Comparison of ENCODE assay signal across 2 cellular contexts in the genomic region with DNA sequence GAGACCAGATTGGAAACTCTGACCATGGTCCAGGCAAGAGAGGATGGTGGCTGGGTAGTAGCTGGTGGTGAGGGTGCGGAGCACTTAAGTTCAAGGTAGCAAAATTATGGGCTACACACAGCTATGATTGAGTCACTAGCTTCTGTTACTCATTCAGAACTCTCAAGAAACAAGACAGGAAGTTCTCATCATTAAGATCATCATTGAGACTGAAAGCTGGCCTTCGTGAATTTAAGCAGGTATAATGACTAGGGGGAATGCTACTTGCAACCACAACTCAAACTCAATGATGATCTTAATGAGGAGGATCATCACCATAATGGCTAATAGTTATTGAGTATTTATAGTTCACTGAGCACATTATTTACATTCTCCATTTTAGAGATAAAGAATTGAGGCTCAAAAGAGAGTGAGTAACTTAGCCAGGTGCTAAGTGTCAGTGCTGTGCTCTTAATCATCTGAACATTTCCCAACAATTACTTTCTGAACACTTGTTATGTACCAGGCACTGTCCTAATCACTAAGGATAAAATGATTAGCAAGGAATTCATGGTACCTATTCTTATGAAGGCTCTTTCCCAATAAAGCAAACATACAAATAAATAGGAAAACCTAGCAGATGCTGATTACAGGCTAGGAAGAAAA.
TF ChIP-seq lines count a peak whose summit lies in the region.

No MANE protein-coding gene starts in this region.

TF ChIP-seq in IMR-90, 13 proteins besides CTCF, POLR2A, EP300 and RAD21:
- TF ChIP-seq CEBPB (IDR thresholded peaks at IDR 0.05; ENCODE audit: low read depth, low read length) (no peak), NFE2L2 (IDR thresholded peaks at IDR 0.05; ENCODE audit: low read depth, low read length) (no peak), BHLHE40 (IDR thresholded peaks at IDR 0.05; ENCODE audit: low read depth, low read length) (no peak), RFX5 (IDR thresholded peaks at IDR 0.05; ENCODE audit: low read depth, low read length) (no peak), SMC3 (IDR thresholded peaks at IDR 0.05; ENCODE audit: low read depth, low read length) (no peak), CHD1 (IDR thresholded peaks at IDR 0.05; ENCODE audit: low read depth, low read length) (no peak), MAZ (IDR thresholded peaks at IDR 0.05; ENCODE audit: borderline replicate concordance, low read depth, low read length) (no peak), RCOR1 (IDR thresholded peaks at IDR 0.05; ENCODE audit: insufficient replicate concordance, low read length) (no peak), MAFK (IDR thresholded peaks at IDR 0.05; ENCODE audit: low read depth, low read length) (no peak), MXI1 (IDR thresholded peaks at IDR 0.05; ENCODE audit: borderline replicate concordance, low read depth, low read length) (no peak), FOS (IDR thresholded peaks at IDR 0.05; ENCODE audit: low read depth, low read length) (no peak)
- TF ChIP-seq, protein P1, sequence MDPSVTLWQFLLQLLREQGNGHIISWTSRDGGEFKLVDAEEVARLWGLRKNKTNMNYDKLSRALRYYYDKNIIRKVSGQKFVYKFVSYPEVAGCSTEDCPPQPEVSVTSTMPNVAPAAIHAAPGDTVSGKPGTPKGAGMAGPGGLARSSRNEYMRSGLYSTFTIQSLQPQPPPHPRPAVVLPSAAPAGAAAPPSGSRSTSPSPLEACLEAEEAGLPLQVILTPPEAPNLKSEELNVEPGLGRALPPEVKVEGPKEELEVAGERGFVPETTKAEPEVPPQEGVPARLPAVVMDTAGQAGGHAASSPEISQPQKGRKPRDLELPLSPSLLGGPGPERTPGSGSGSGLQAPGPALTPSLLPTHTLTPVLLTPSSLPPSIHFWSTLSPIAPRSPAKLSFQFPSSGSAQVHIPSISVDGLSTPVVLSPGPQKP (IDR thresholded peaks at IDR 0.05; ENCODE audit: borderline replicate concordance, low read depth, low read length) = no peak
- TF ChIP-seq, protein P2, sequence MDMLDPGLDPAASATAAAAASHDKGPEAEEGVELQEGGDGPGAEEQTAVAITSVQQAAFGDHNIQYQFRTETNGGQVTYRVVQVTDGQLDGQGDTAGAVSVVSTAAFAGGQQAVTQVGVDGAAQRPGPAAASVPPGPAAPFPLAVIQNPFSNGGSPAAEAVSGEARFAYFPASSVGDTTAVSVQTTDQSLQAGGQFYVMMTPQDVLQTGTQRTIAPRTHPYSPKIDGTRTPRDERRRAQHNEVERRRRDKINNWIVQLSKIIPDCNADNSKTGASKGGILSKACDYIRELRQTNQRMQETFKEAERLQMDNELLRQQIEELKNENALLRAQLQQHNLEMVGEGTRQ (IDR thresholded peaks at IDR 0.05; ENCODE audit: low read depth, low read length) = no peak

TF ChIP-seq in GM12878, 131 proteins besides CTCF, POLR2A, EP300 and RAD21 (continues in another document):
- TF ChIP-seq FOS (IDR thresholded peaks at IDR 0.05; ENCODE audit: borderline replicate concordance, extremely low read depth, insufficient read length) (no peak), MYC (IDR thresholded peaks at IDR 0.05; ENCODE audit: insufficient read depth, insufficient read length, insufficient replicate concordance, low read length, severe bottlenecking) (no peak), MTA2 (IDR thresholded peaks at IDR 0.05; ENCODE audit: low read depth) (peak; percentile 99), NFXL1 (IDR thresholded peaks at IDR 0.05; ENCODE audit: borderline replicate concordance) (no peak), MXI1 (IDR thresholded peaks at IDR 0.05; ENCODE audit: low read depth, low read length) (no peak), POLR2AphosphoS2 (IDR thresholded peaks at IDR 0.05; ENCODE audit: low read depth, low read length) (no peak), BHLHE40 (IDR thresholded peaks at IDR 0.05; ENCODE audit: borderline replicate concordance in 1 of 2, low read depth in 2 of 2, low read length in 1 of 2) (0 out of 4 replicates have a peak, but pooled peaks of 1 of the 2 experiments have one; percentile 14), BRCA1 (IDR thresholded peaks at IDR 0.05; ENCODE audit: low read depth, low read length) (no peak), IRF4 (IDR thresholded peaks at IDR 0.05; ENCODE audit: low read depth, low read length) (no peak), PAX5 (IDR thresholded peaks at IDR 0.05; ENCODE audit: borderline replicate concordance, low read depth, low read length) (no peak), YY1 (IDR thresholded peaks at IDR 0.05; ENCODE audit: low read depth, low read length) (no peak), ATF7 (IDR thresholded peaks at IDR 0.05; ENCODE audit: low read depth) (peak; percentile 66), KAT2A (conservative IDR thresholded peaks at IDR 0.05; ENCODE audit: control insufficient read depth, low read depth, low read length) (no peak), BCL11A (IDR thresholded peaks at IDR 0.05; ENCODE audit: low read depth, low read length) (peak; percentile 86; the same call in 1 of the 2 replicates), HDGF (IDR thresholded peaks at IDR 0.05) (no peak), NR2C2 (IDR thresholded peaks at IDR 0.05; ENCODE audit: borderline replicate concordance, control insufficient read depth, insufficient read length, low read depth) (no peak), IKZF2 (IDR thresholded peaks at IDR 0.05) (peak in 1 of 2 experiments; percentile 22; a peak in 2 of 4 replicates), DPF2 (IDR thresholded peaks at IDR 0.05) (0 out of 2 replicates have a peak, but pooled peaks have one; percentile 38), MEF2B (IDR thresholded peaks at IDR 0.05; ENCODE audit: partially characterized antibody, poor library complexity, severe bottlenecking) (peak; percentile 14), TBL1XR1 (IDR thresholded peaks at IDR 0.05; ENCODE audit: low read depth, low read length) (no peak), CEBPB (IDR thresholded peaks at IDR 0.05; ENCODE audit: borderline replicate concordance in 1 of 2, low read depth in 2 of 2, low read length in 2 of 2) (no peak)
- TF ChIP-seq, protein P3, sequence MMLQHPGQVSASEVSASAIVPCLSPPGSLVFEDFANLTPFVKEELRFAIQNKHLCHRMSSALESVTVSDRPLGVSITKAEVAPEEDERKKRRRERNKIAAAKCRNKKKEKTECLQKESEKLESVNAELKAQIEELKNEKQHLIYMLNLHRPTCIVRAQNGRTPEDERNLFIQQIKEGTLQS (IDR thresholded peaks at IDR 0.05; ENCODE audit: borderline replicate concordance, extremely low read depth, low read depth, low read length) = no peak
- TF ChIP-seq, protein P4, sequence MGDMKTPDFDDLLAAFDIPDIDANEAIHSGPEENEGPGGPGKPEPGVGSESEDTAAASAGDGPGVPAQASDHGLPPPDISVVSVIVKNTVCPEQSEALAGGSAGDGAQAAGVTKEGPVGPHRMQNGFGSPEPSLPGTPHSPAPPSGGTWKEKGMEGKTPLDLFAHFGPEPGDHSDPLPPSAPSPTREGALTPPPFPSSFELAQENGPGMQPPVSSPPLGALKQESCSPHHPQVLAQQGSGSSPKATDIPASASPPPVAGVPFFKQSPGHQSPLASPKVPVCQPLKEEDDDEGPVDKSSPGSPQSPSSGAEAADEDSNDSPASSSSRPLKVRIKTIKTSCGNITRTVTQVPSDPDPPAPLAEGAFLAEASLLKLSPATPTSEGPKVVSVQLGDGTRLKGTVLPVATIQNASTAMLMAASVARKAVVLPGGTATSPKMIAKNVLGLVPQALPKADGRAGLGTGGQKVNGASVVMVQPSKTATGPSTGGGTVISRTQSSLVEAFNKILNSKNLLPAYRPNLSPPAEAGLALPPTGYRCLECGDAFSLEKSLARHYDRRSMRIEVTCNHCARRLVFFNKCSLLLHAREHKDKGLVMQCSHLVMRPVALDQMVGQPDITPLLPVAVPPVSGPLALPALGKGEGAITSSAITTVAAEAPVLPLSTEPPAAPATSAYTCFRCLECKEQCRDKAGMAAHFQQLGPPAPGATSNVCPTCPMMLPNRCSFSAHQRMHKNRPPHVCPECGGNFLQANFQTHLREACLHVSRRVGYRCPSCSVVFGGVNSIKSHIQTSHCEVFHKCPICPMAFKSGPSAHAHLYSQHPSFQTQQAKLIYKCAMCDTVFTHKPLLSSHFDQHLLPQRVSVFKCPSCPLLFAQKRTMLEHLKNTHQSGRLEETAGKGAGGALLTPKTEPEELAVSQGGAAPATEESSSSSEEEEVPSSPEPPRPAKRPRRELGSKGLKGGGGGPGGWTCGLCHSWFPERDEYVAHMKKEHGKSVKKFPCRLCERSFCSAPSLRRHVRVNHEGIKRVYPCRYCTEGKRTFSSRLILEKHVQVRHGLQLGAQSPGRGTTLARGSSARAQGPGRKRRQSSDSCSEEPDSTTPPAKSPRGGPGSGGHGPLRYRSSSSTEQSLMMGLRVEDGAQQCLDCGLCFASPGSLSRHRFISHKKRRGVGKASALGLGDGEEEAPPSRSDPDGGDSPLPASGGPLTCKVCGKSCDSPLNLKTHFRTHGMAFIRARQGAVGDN (IDR thresholded peaks at IDR 0.05) = 0 out of 2 replicates have a peak, but pooled peaks have one; percentile 36
- TF ChIP-seq, protein P5, sequence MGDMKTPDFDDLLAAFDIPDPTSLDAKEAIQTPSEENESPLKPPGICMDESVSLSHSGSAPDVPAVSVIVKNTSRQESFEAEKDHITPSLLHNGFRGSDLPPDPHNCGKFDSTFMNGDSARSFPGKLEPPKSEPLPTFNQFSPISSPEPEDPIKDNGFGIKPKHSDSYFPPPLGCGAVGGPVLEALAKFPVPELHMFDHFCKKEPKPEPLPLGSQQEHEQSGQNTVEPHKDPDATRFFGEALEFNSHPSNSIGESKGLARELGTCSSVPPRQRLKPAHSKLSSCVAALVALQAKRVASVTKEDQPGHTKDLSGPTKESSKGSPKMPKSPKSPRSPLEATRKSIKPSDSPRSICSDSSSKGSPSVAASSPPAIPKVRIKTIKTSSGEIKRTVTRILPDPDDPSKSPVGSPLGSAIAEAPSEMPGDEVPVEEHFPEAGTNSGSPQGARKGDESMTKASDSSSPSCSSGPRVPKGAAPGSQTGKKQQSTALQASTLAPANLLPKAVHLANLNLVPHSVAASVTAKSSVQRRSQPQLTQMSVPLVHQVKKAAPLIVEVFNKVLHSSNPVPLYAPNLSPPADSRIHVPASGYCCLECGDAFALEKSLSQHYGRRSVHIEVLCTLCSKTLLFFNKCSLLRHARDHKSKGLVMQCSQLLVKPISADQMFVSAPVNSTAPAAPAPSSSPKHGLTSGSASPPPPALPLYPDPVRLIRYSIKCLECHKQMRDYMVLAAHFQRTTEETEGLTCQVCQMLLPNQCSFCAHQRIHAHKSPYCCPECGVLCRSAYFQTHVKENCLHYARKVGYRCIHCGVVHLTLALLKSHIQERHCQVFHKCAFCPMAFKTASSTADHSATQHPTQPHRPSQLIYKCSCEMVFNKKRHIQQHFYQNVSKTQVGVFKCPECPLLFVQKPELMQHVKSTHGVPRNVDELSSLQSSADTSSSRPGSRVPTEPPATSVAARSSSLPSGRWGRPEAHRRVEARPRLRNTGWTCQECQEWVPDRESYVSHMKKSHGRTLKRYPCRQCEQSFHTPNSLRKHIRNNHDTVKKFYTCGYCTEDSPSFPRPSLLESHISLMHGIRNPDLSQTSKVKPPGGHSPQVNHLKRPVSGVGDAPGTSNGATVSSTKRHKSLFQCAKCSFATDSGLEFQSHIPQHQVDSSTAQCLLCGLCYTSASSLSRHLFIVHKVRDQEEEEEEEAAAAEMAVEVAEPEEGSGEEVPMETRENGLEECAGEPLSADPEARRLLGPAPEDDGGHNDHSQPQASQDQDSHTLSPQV (IDR thresholded peaks at IDR 0.05) = no peak
- TF ChIP-seq, protein P6, sequence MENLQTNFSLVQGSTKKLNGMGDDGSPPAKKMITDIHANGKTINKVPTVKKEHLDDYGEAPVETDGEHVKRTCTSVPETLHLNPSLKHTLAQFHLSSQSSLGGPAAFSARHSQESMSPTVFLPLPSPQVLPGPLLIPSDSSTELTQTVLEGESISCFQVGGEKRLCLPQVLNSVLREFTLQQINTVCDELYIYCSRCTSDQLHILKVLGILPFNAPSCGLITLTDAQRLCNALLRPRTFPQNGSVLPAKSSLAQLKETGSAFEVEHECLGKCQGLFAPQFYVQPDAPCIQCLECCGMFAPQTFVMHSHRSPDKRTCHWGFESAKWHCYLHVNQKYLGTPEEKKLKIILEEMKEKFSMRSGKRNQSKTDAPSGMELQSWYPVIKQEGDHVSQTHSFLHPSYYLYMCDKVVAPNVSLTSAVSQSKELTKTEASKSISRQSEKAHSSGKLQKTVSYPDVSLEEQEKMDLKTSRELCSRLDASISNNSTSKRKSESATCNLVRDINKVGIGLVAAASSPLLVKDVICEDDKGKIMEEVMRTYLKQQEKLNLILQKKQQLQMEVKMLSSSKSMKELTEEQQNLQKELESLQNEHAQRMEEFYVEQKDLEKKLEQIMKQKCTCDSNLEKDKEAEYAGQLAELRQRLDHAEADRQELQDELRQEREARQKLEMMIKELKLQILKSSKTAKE (IDR thresholded peaks at IDR 0.05; ENCODE audit: low read depth, poor library complexity, severe bottlenecking) = no peak
- TF ChIP-seq, protein P7, sequence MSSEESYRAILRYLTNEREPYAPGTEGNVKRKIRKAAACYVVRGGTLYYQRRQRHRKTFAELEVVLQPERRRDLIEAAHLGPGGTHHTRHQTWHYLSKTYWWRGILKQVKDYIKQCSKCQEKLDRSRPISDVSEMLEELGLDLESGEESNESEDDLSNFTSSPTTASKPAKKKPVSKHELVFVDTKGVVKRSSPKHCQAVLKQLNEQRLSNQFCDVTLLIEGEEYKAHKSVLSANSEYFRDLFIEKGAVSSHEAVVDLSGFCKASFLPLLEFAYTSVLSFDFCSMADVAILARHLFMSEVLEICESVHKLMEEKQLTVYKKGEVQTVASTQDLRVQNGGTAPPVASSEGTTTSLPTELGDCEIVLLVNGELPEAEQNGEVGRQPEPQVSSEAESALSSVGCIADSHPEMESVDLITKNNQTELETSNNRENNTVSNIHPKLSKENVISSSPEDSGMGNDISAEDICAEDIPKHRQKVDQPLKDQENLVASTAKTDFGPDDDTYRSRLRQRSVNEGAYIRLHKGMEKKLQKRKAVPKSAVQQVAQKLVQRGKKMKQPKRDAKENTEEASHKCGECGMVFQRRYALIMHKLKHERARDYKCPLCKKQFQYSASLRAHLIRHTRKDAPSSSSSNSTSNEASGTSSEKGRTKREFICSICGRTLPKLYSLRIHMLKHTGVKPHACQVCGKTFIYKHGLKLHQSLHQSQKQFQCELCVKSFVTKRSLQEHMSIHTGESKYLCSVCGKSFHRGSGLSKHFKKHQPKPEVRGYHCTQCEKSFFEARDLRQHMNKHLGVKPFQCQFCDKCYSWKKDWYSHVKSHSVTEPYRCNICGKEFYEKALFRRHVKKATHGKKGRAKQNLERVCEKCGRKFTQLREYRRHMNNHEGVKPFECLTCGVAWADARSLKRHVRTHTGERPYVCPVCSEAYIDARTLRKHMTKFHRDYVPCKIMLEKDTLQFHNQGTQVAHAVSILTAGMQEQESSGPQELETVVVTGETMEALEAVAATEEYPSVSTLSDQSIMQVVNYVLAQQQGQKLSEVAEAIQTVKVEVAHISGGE (CRISPR knock-in tag; IDR thresholded peaks at IDR 0.05) = no peak
